Comparison of ENCODE assay signal across 19 cellular contexts in genomic region chr13:62627226-62627625, GRCh38.
A peak's percentile ranks its signal among the peaks of the same experiment; 100 is the strongest.
DNase-seq lines count a peak whose midpoint lies in the region; ATAC-seq, FAIRE-seq and TF ChIP-seq lines count a peak whose summit lies in the region.
"Had no signal": no experiment of that assay in that cellular context is flagged by ENCODE, and none has a peak within 500 bp of the region (broad histone marks: within the 10 kb centered on the region; RNA-seq: fewer than 3 reads in every experiment).

No MANE protein-coding gene starts in this region.

- TF ChIP-seq CTCF in kidney (IDR thresholded peaks at IDR 0.05; ENCODE audit: borderline replicate concordance, extremely low read depth, insufficient read depth) (no peak), neural progenitor cell (IDR thresholded peaks at IDR 0.05) (no peak), upper lobe of right lung (IDR thresholded peaks at IDR 0.05) (no peak), Calu3 (IDR thresholded peaks at IDR 0.05; ENCODE audit: unreplicated experiment) (no peak)

- H3K4me2 ChIP-seq in neural progenitor cell, result no peak overlapping the region
- H3K4me2 ChIP-seq: BLaER1 had no signal

- no peaks in the 10 kb centered on the region for H3F3A ChIP-seq in neural progenitor cell (ENCODE audit: low read depth)

- intact Hi-C loops in kidney (cut with DNase I), result no loop called here
- intact Hi-C loops in upper lobe of right lung (cut with DNase I), result no loop called here
- intact Hi-C loops in Calu3 (cut with micrococcal nuclease; ENCODE audit: unreplicated experiment), result no loop called here

- no peak overlapping the region for H3K27ac Mint-ChIP-seq in neural progenitor cell
- H3K27ac Mint-ChIP-seq in activated T-cell treated with anti-CD3 and anti-CD28 coated beads, Interleukin-2, amount 50 U/mL, for 72 hours, result no peak overlapping the region
- no peak overlapping the region for H3K27ac Mint-ChIP-seq in Calu3 (ENCODE audit: unreplicated experiment)
- H3K27ac Mint-ChIP-seq in effector memory CD8-positive, alpha-beta T cell, result no peak overlapping the region
- H3K27ac Mint-ChIP-seq: CD14-positive monocyte; CD4-positive, alpha-beta memory T cell; IgD-negative memory B cell had no signal

- H3K79me2 ChIP-seq in neural progenitor cell (ENCODE audit: low read depth), result no peaks in the 10 kb centered on the region

- H3K4me3 Mint-ChIP-seq in neural progenitor cell (no peak overlapping the region), Calu3 (ENCODE audit: low read depth, unreplicated experiment) (no peak overlapping the region)
- no peak overlapping the region for H3K4me3 Mint-ChIP-seq in activated T-cell treated with anti-CD3 and anti-CD28 coated beads, Interleukin-2, amount 50 U/mL, for 72 hours
- no peak overlapping the region for H3K4me3 Mint-ChIP-seq in effector memory CD8-positive, alpha-beta T cell
- H3K4me3 Mint-ChIP-seq: CD14-positive monocyte; CD4-positive, alpha-beta memory T cell; IgD-negative memory B cell had no signal

- H4K20me1 ChIP-seq in neural progenitor cell (ENCODE audit: low read depth), result no peaks in the 10 kb centered on the region
- H4K20me1 ChIP-seq: BLaER1 had no signal

- no peak overlapping the region for H3K9ac ChIP-seq in kidney (ENCODE audit: low read length in 2 of 2)
- no peak overlapping the region for H3K9ac ChIP-seq in neural progenitor cell
- H3K9ac ChIP-seq: BLaER1 had no signal

- no peaks in the 10 kb centered on the region for H3K36me3 ChIP-seq in kidney (ENCODE audit: control insufficient read depth in 1 of 2, insufficient read depth in 2 of 2, low read length in 2 of 2)
- peaks cover under 1% of the 10 kb centered on the region for H3K36me3 ChIP-seq in neural progenitor cell
- H3K36me3 ChIP-seq in upper lobe of right lung, result no peaks in the 10 kb centered on the region
- H3K36me3 ChIP-seq: BLaER1 had no signal

- no peak for FAIRE-seq in kidney (lab: Jason Lieb, UNC)
- FAIRE-seq: GM12878, GM19239, HepG2 had no signal

- H3K27me3 ChIP-seq in neural progenitor cell (no peaks in the 10 kb centered on the region), upper lobe of right lung (no peaks in the 10 kb centered on the region)
- H3K27me3 ChIP-seq: BLaER1 had no signal

- no TSS peak for BruUV-seq in Calu3 (replicated peaks; lab: Mats Ljungman, UMichigan)

- H3K4me3 ChIP-seq in kidney (ENCODE audit: low read length in 2 of 2) (no peak overlapping the region), neural progenitor cell (no peak overlapping the region), upper lobe of right lung (no peak overlapping the region)
- H3K4me3 ChIP-seq: BLaER1, GM12878 had no signal

- H3K9me3 Mint-ChIP-seq in neural progenitor cell (no peaks in the 10 kb centered on the region), Calu3 (ENCODE audit: low read depth, unreplicated experiment) (no peaks in the 10 kb centered on the region)
- H3K9me3 Mint-ChIP-seq in activated T-cell treated with anti-CD3 and anti-CD28 coated beads, Interleukin-2, amount 50 U/mL, for 72 hours, result peaks cover 4 to 9% of the 10 kb centered on the region in 2 donors
- H3K9me3 Mint-ChIP-seq in effector memory CD8-positive, alpha-beta T cell, result peaks cover 4 to 15% of the 10 kb centered on the region in 2 donors
- H3K9me3 Mint-ChIP-seq: IgD-negative memory B cell had no signal

- CTCF ChIA-PET in Calu3 (lab: Charles Lee), result no interaction called here

- H3K36me3 Mint-ChIP-seq in neural progenitor cell (no peaks in the 10 kb centered on the region), Calu3 (ENCODE audit: insufficient read depth, unreplicated experiment) (no peaks in the 10 kb centered on the region)
- H3K36me3 Mint-ChIP-seq in activated T-cell treated with anti-CD3 and anti-CD28 coated beads, Interleukin-2, amount 50 U/mL, for 72 hours (ENCODE audit: insufficient read depth in 2 of 2), result no peaks in the 10 kb centered on the region
- H3K36me3 Mint-ChIP-seq in effector memory CD8-positive, alpha-beta T cell (ENCODE audit: insufficient read depth), result no peaks in the 10 kb centered on the region
- H3K36me3 Mint-ChIP-seq: CD14-positive monocyte; CD4-positive, alpha-beta memory T cell; IgD-negative memory B cell had no signal

- no peaks in the 10 kb centered on the region for H3K27me3 Mint-ChIP-seq in neural progenitor cell (ENCODE audit: insufficient read depth, low read depth)
- no peaks in the 10 kb centered on the region for H3K27me3 Mint-ChIP-seq in activated T-cell treated with anti-CD3 and anti-CD28 coated beads, Interleukin-2, amount 50 U/mL, for 72 hours (ENCODE audit: low read depth)
- H3K27me3 Mint-ChIP-seq in Calu3 (ENCODE audit: unreplicated experiment), result no peaks in the 10 kb centered on the region
- H3K27me3 Mint-ChIP-seq in effector memory CD8-positive, alpha-beta T cell, result no peaks in the 10 kb centered on the region
- H3K27me3 Mint-ChIP-seq: CD4-positive, alpha-beta memory T cell; IgD-negative memory B cell had no signal

- H3K4me1 ChIP-seq in kidney (ENCODE audit: control insufficient read depth in 1 of 2, insufficient read depth in 1 of 2, low read depth in 1 of 2, low read length in 2 of 2) (no peaks in the 10 kb centered on the region), neural progenitor cell (peaks cover under 1% of the 10 kb centered on the region), upper lobe of right lung (no peaks in the 10 kb centered on the region)
- H3K4me1 ChIP-seq: BLaER1 had no signal

- DNase-seq in activated gamma-delta T cell (lab: John Stamatoyannopoulos, UW), result peak; percentile 4
- DNase-seq in activated gamma-delta T cell treated with Interleukin-2 at 50 U/mL for 16 hours, result no peak
- DNase-seq in kidney, result peak; percentile 50
- no peak for DNase-seq in neural progenitor cell (ENCODE audit: low spot score)
- peak; percentile 49 for DNase-seq in upper lobe of right lung
- DNase-seq in activated T-cell treated with anti-CD3 and anti-CD28 coated beads, Interleukin-2, amount 50 U/mL, for 72 hours, result no peak
- DNase-seq in Calu3, result no peak
- DNase-seq in effector memory CD8-positive, alpha-beta T cell, result no peak
- DNase-seq: CD4-positive, alpha-beta memory T cell; DMS 273 treated with DMSO at 0.1 percent for 48 hours; DND-41; EL had no signal

- H3K4me1 Mint-ChIP-seq in neural progenitor cell, result no peaks in the 10 kb centered on the region
- H3K4me1 Mint-ChIP-seq in activated T-cell treated with anti-CD3 and anti-CD28 coated beads, Interleukin-2, amount 50 U/mL, for 72 hours (ENCODE audit: low read depth), result no peaks in the 10 kb centered on the region
- H3K4me1 Mint-ChIP-seq in Calu3 (ENCODE audit: low read depth, unreplicated experiment), result no peaks in the 10 kb centered on the region
- no peaks in the 10 kb centered on the region for H3K4me1 Mint-ChIP-seq in effector memory CD8-positive, alpha-beta T cell (ENCODE audit: low read depth in 2 of 2)
- H3K4me1 Mint-ChIP-seq: CD14-positive monocyte; CD4-positive, alpha-beta memory T cell; IgD-negative memory B cell had no signal

- peak overlapping the region; percentile 19 for H2AFZ ChIP-seq in neural progenitor cell (replicated peaks)

- H3K27ac ChIP-seq in kidney (ENCODE audit: low read depth in 2 of 2, low read length in 2 of 2) (no peak overlapping the region), neural progenitor cell (no peak overlapping the region), upper lobe of right lung (no peak overlapping the region)
- H3K27ac ChIP-seq: 22Rv1, BLaER1 had no signal

- no peaks in the 10 kb centered on the region for H3K9me3 ChIP-seq in kidney (ENCODE audit: control insufficient read depth in 1 of 2, low read length in 2 of 2)
- no peaks in the 10 kb centered on the region for H3K9me3 ChIP-seq in neural progenitor cell (ENCODE audit: low read depth)
- H3K9me3 ChIP-seq in upper lobe of right lung, result no peaks in the 10 kb centered on the region
- H3K9me3 ChIP-seq: BLaER1 had no signal

- ATAC-seq in upper lobe of right lung, result no peak
- no peak for ATAC-seq in activated T-cell treated with anti-CD3 and anti-CD28 coated beads, Interleukin-2, amount 50 U/mL, for 72 hours (replicated peaks in 1 of 2)
- ATAC-seq in effector memory CD8-positive, alpha-beta T cell (replicated peaks), result no peak

Comparison
In these comparisons a context has a peak if more than half of its experiments do, and no peak if none do; other contexts are left out.
1. DNase-seq: peak in activated gamma-delta T cell (single experiment), kidney (single experiment) and upper lobe of right lung (single experiment); none in activated gamma-delta T cell treated with Interleukin-2 at 50 U/mL for 16 hours (single experiment), neural progenitor cell (single experiment), activated T-cell treated with anti-CD3 and anti-CD28 coated beads, Interleukin-2, amount 50 U/mL, for 72 hours (0 of 2), Calu3 (single experiment) and effector memory CD8-positive, alpha-beta T cell (0 of 3).